34 cellular contexts compared by ENCODE assay signal in genomic region chr7:23454880-23455526, GRCh38. TPM values are rescaled to one million over a fixed set of nuclear protein-coding genes. Genes with fewer than 3 reads are reported as not detected.
DNase-seq lines count a peak whose midpoint lies in the region; ATAC-seq, FAIRE-seq and TF ChIP-seq lines count a peak whose summit lies in the region.
"Had no signal": no experiment of that assay in that cellular context is flagged by ENCODE, and none has a peak within 500 bp of the region (broad histone marks: within the 10 kb centered on the region; RNA-seq: fewer than 3 reads in every experiment).

No MANE protein-coding gene starts in this region.

- H3K4me3 ChIP-seq in Caco-2 (ENCODE audit: low read depth, low read length) (no peak overlapping the region), HUES6 (ENCODE audit: low read depth, low read length) (peak overlapping the region; percentile 14; the same call in 1 of the 2 replicates), K562 (no peak overlapping the region)
- H3K4me3 ChIP-seq: cardiac muscle cell, esophagus squamous epithelium, hepatocyte, lung, neural progenitor cell, sigmoid colon, SK-N-MC, testis had no signal

- no peak overlapping the region; the same call in 1 of the 2 replicates for H3K4me2 ChIP-seq in K562 (ENCODE audit: insufficient read depth, low read length)
- H3K4me2 ChIP-seq: hepatocyte had no signal

- WGBS in K562 (ENCODE audit: insufficient coverage, low coverage, missing lambda C conversion rate) = 88% methylated on average over 5 of the region's 5 CpGs

- H3K9me3 ChIP-seq in Caco-2 (no peaks in the 10 kb centered on the region), HUES6 (ENCODE audit: control insufficient read depth, insufficient read depth, low read depth, low read length) (no peaks in the 10 kb centered on the region), K562 (replicated peaks; ENCODE audit: control insufficient read depth, insufficient read depth, low read depth, low read length) (no peaks in the 10 kb centered on the region)
- H3K9me3 ChIP-seq: BE2C, esophagus squamous epithelium, sigmoid colon, testis had no signal

- H3K9me3 Mint-ChIP-seq in Caco-2 (ENCODE audit: unreplicated experiment) = no peaks in the 10 kb centered on the region
- H3K9me3 Mint-ChIP-seq in nephron progenitor cell = no peaks in the 10 kb centered on the region
- H3K9me3 Mint-ChIP-seq: activated CD8-positive, alpha-beta T cell treated with anti-CD3 and anti-CD28 coated beads for 36 hours; activated naive CD4-positive, alpha-beta T cell treated with anti-CD3 and anti-CD28 coated beads, Interleukin-2, amount 50 U/mL, for 24 hours; activated T-helper 17 cell treated with anti-CD3 and anti-CD28 coated beads, Interleukin-2, amount 50 U/mL, for 72 hours; CD8-positive, alpha-beta memory T cell; effector memory CD8-positive, alpha-beta T cell; neural progenitor cell had no signal

- peaks cover 56% of the 10 kb centered on the region for H3K36me3 Mint-ChIP-seq in Caco-2 (ENCODE audit: insufficient read depth, unreplicated experiment)
- H3K36me3 Mint-ChIP-seq in nephron progenitor cell (ENCODE audit: low read depth) = peaks cover 84% of the 10 kb centered on the region
- H3K36me3 Mint-ChIP-seq: activated naive CD4-positive, alpha-beta T cell treated with anti-CD3 and anti-CD28 coated beads, Interleukin-2, amount 50 U/mL, for 24 hours; CD8-positive, alpha-beta memory T cell had no signal

- peaks cover 96% of the 10 kb centered on the region for H3K79me2 ChIP-seq in K562 (ENCODE audit: control insufficient read depth, insufficient read depth, low read length)

- peaks cover 6% of the 10 kb centered on the region; the same call in 1 of the 2 replicates for H3K4me1 ChIP-seq in Caco-2
- peaks cover 34% of the 10 kb centered on the region for H3K4me1 ChIP-seq in HUES6 (ENCODE audit: control insufficient read depth, insufficient read depth, low read length)
- H3K4me1 ChIP-seq in K562 (replicated peaks in 1 of 2; ENCODE audit: control insufficient read depth in 2 of 2, insufficient read depth in 2 of 2, low read length in 2 of 2) = peaks cover 0 to 2% of the 10 kb centered on the region in 2 experiments; a peak in 1 of 5 replicates
- H3K4me1 ChIP-seq: BE2C, esophagus squamous epithelium, sigmoid colon, testis had no signal

- H3K9ac ChIP-seq in HUES6 (ENCODE audit: low read length) = no peak overlapping the region
- no peak overlapping the region for H3K9ac ChIP-seq in K562 (ENCODE audit: insufficient read depth in 1 of 2, low read depth in 2 of 2, low read length in 2 of 2)
- H3K9ac ChIP-seq: neural progenitor cell had no signal

- CTCF ChIA-PET in Caco-2 (lab: Charles Lee) = no interaction called here
- CTCF ChIA-PET in K562 (lab: Yijun Ruan, JAX; ENCODE audit: low intra/inter-chr PET ratio) = no interaction called here

- no peak for DNase-seq in Caco-2
- DNase-seq in K562 (ENCODE audit: extremely low read depth in 1 of 4, low spot score in 3 of 4) = no peak
- DNase-seq in nephron progenitor cell = no peak
- DNase-seq in stimulated activated CD4-positive, alpha-beta T cell treated with anti-CD3 and anti-CD28 coated beads, Interleukin-12 subunit alpha, Interleukin-12 subunit beta, amount 100 ng/mL, for 4 hours = no peak
- no peak for DNase-seq in cerebellar cortex (ENCODE audit: low spot score)
- DNase-seq in COLO668 (lab: John Stamatoyannopoulos, UW; ENCODE audit: unreplicated experiment) = no peak
- DNase-seq: ACHN; activated CD4-positive, alpha-beta T cell treated with anti-CD3 and anti-CD28 coated beads for 1 hour; activated CD8-positive, alpha-beta T cell treated with anti-CD3 and anti-CD28 coated beads for 36 hours; BE2C; CD8-positive, alpha-beta memory T cell; cortex of kidney; DMS79; effector memory CD8-positive, alpha-beta T cell; esophagus squamous epithelium; GDM1; NCI-H1048; NCI-H1930; sigmoid colon; stimulated activated naive CD4-positive, alpha-beta T cell; T-helper 17 cell; testis had no signal

- peak overlapping the region; percentile 22 for H3K27ac Mint-ChIP-seq in Caco-2 (ENCODE audit: unreplicated experiment)
- H3K27ac Mint-ChIP-seq in nephron progenitor cell = peak overlapping the region; percentile 13
- H3K27ac Mint-ChIP-seq: activated CD8-positive, alpha-beta T cell treated with anti-CD3 and anti-CD28 coated beads for 36 hours; activated naive CD4-positive, alpha-beta T cell treated with anti-CD3 and anti-CD28 coated beads, Interleukin-2, amount 50 U/mL, for 24 hours; activated T-helper 17 cell treated with anti-CD3 and anti-CD28 coated beads, Interleukin-2, amount 50 U/mL, for 72 hours; CD8-positive, alpha-beta memory T cell; effector memory CD8-positive, alpha-beta T cell; neural progenitor cell; T-helper 17 cell had no signal

- POLR2A ChIA-PET in Caco-2 (lab: Charles Lee) (no interaction called here), K562 (lab: Yijun Ruan, JAX) (interaction anchor here (1.7 kb wide), 1 partner anchor 10 kb away, joined by 6 read pairs; no protein-coding TSS in a partner anchor)

- H3K27me3 Mint-ChIP-seq in Caco-2 (ENCODE audit: insufficient read depth, unreplicated experiment) (no peaks in the 10 kb centered on the region), nephron progenitor cell (ENCODE audit: low read depth, poor library complexity) (no peaks in the 10 kb centered on the region)

- no peak for TF ChIP-seq RAD21 in K562 (CRISPR knock-in tag; conservative IDR thresholded peaks at IDR 0.05 in 1 of 2, IDR thresholded peaks at IDR 0.05 in 1 of 2)

- in situ Hi-C loops in K562 (cut with MboI) = no loop called here

- no peaks in the 10 kb centered on the region for H3K9me1 ChIP-seq in K562 (ENCODE audit: control insufficient read depth, insufficient read depth, low read length)

- intact Hi-C loops in Caco-2 (cut with micrococcal nuclease; ENCODE audit: unreplicated experiment) (no loop called here), K562 (cut with micrococcal nuclease) (no loop called here)

- no peak for TF ChIP-seq EP300 in K562 (IDR thresholded peaks at IDR 0.05; ENCODE audit: low read length)

- H3K4me1 Mint-ChIP-seq in Caco-2 (ENCODE audit: low read depth, unreplicated experiment) (peaks cover 30% of the 10 kb centered on the region), nephron progenitor cell (peaks cover 39% of the 10 kb centered on the region)
- H3K4me1 Mint-ChIP-seq: activated naive CD4-positive, alpha-beta T cell treated with anti-CD3 and anti-CD28 coated beads, Interleukin-2, amount 50 U/mL, for 24 hours; activated T-helper 17 cell treated with anti-CD3 and anti-CD28 coated beads, Interleukin-2, amount 50 U/mL, for 72 hours; CD8-positive, alpha-beta memory T cell; T-helper 17 cell had no signal

- H3K27me3 ChIP-seq in Caco-2 (replicated peaks; ENCODE audit: control insufficient read depth, insufficient read depth, low read length) (no peaks in the 10 kb centered on the region), HUES6 (ENCODE audit: control insufficient read depth, insufficient read depth, low read length) (no peaks in the 10 kb centered on the region), K562 (ENCODE audit: control insufficient read depth in 2 of 2, insufficient read depth in 2 of 2, low read length in 2 of 2) (no peaks in the 10 kb centered on the region)
- H3K27me3 ChIP-seq: BE2C, cardiac muscle cell, hepatocyte, neural progenitor cell, testis had no signal

- TF ChIP-seq CTCF in Caco-2 (IDR thresholded peaks at IDR 0.05; ENCODE audit: insufficient read depth in 1 of 2, low read depth in 1 of 2, low read length in 1 of 2, severe bottlenecking in 1 of 2, unreplicated experiment in 1 of 2) = no peak
- TF ChIP-seq CTCF in K562 (IDR thresholded peaks at IDR 0.05 in 2 of 3, conservative IDR thresholded peaks at IDR 0.05 in 1 of 3; ENCODE audit: insufficient read depth in 2 of 3, low read depth in 1 of 3, low read length in 3 of 3) = no peak
- no peak for TF ChIP-seq CTCF in nephron progenitor cell (IDR thresholded peaks at IDR 0.05)

- no peak overlapping the region for H2AFZ ChIP-seq in K562 (ENCODE audit: low read depth, low read length)
- H2AFZ ChIP-seq: hepatocyte, neural progenitor cell had no signal

- peaks cover 10% of the 10 kb centered on the region; the same call in 1 of the 2 replicates for H4K20me1 ChIP-seq in K562 (replicated peaks; ENCODE audit: control insufficient read depth, insufficient read depth, low read length)

- H3K36me3 ChIP-seq in Caco-2 (ENCODE audit: control insufficient read depth, insufficient read depth, low read length) (peaks cover 2% of the 10 kb centered on the region; the same call in 1 of the 2 replicates), HUES6 (ENCODE audit: control insufficient read depth, insufficient read depth, low read length) (peaks cover 12% of the 10 kb centered on the region), K562 (ENCODE audit: control insufficient read depth, insufficient read depth, low read length) (peaks cover 68% of the 10 kb centered on the region)
- H3K36me3 ChIP-seq: cardiac muscle cell, esophagus squamous epithelium, sigmoid colon had no signal

- peak; percentile 39 for ATAC-seq in K562
- ATAC-seq in GM21367 (IDR thresholded peaks at IDR 0.05; ENCODE audit: unreplicated experiment) = no peak
- ATAC-seq: activated CD8-positive, alpha-beta T cell treated with anti-CD3 and anti-CD28 coated beads for 36 hours; activated T-helper 17 cell treated with anti-CD3 and anti-CD28 coated beads, Interleukin-2, amount 50 U/mL, for 72 hours; effector memory CD8-positive, alpha-beta T cell; HCT116; T-helper 17 cell had no signal

- H3K27ac ChIP-seq in HUES6 (ENCODE audit: low read depth, low read length) = no peak overlapping the region
- H3K27ac ChIP-seq in K562 (ENCODE audit: extremely low read depth, low read depth, low read length) = no peak overlapping the region
- H3K27ac ChIP-seq: cardiac muscle cell, esophagus squamous epithelium, hepatocyte, sigmoid colon, testis had no signal

- peak; percentile 42; the same call in 1 of the 2 replicates for TF ChIP-seq POLR2A in K562 (conservative IDR thresholded peaks at IDR 0.05)

- BruUV-seq in Caco-2 (replicated peaks; lab: Mats Ljungman, UMichigan) (no TSS peak), K562 (replicated peaks; lab: Mats Ljungman, UMichigan) (no TSS peak)

- no peak overlapping the region for H3K4me3 Mint-ChIP-seq in Caco-2 (ENCODE audit: unreplicated experiment)
- no peak overlapping the region for H3K4me3 Mint-ChIP-seq in nephron progenitor cell
- H3K4me3 Mint-ChIP-seq: activated CD8-positive, alpha-beta T cell treated with anti-CD3 and anti-CD28 coated beads for 36 hours; activated naive CD4-positive, alpha-beta T cell treated with anti-CD3 and anti-CD28 coated beads, Interleukin-2, amount 50 U/mL, for 24 hours; activated T-helper 17 cell treated with anti-CD3 and anti-CD28 coated beads, Interleukin-2, amount 50 U/mL, for 72 hours; CD8-positive, alpha-beta memory T cell; effector memory CD8-positive, alpha-beta T cell; neural progenitor cell; T-helper 17 cell had no signal

- FAIRE-seq in K562 (lab: Jason Lieb, UNC) = no peak
- FAIRE-seq: frontal cortex, GM19239 had no signal

RNA-seq across cellular contexts. Expression of gene IGF2BP3, which starts 15.3 kb away (rescaled TPM):
- total RNA-seq in Caco-2 (2022) (124 and 127 TPM in 2 replicates), K562 (2014; rRNA removed) (46.0 and 49.5 TPM in 2 replicates), K562 (2014; rRNA removed; fragmentation: Illumina TruSeq; extraction: Trizol) (79.0 and 82.8 TPM in 2 replicates), K562 (2015; rRNA removed; fragmentation: Illumina TruSeq; extraction: Trizol) (62.9 and 71.4 TPM in 2 replicates), K562 (2021) (61.2 and 62.9 TPM in 2 replicates)
- 95.3 and 272 TPM in 2 replicates for total RNA-seq in K562 (2011; cell fraction: chromatin; rRNA removed; ENCODE audit: low replicate concordance)
- total RNA-seq in K562 (2011; cell fraction: nucleolus; rRNA removed) = 53.0 and 62.1 TPM in 2 replicates
- total RNA-seq in K562 (2011; cell fraction: nucleoplasm; rRNA removed) = 111 and 181 TPM in 2 replicates
- polyA plus RNA-seq in K562 (2011; rRNA removed) (53.2 and 61.4 TPM in 2 replicates), K562 (2014; fragmentation: Illumina TruSeq; extraction: Trizol) (67.9 and 88.1 TPM in 2 replicates), K562 (2014; fragmentation: Nextera tagmentation; extraction: Ambion mirVana) (1 to 10 TPM; 8.4 to 8.5 TPM), K562 (2014; rRNA removed) (45.3 and 55.8 TPM in 2 replicates)
- polyA plus RNA-seq in K562 (2011; cell fraction: cytosol; rRNA removed) = 34.6 and 39.6 TPM in 2 replicates
- polyA plus RNA-seq in K562 (2011; cell fraction: nucleus; rRNA removed) = 46.4 and 48.8 TPM in 2 replicates
- polyA plus RNA-seq in K562 (2012) = 38.8 and 43.7 TPM in 2 replicates
- polyA minus RNA-seq in K562 (2011; rRNA and poly(A)+ RNA removed) = 92.7 and 97.6 TPM in 2 replicates
- 46.0 and 65.1 TPM in 2 replicates for polyA minus RNA-seq in K562 (2011; cell fraction: cytosol; rRNA and poly(A)+ RNA removed)
- polyA minus RNA-seq in K562 (2011; cell fraction: nucleus; rRNA and poly(A)+ RNA removed) = 38.0 and 61.4 TPM in 2 replicates
